19 cellular contexts compared by ENCODE assay signal in the genomic region with DNA sequence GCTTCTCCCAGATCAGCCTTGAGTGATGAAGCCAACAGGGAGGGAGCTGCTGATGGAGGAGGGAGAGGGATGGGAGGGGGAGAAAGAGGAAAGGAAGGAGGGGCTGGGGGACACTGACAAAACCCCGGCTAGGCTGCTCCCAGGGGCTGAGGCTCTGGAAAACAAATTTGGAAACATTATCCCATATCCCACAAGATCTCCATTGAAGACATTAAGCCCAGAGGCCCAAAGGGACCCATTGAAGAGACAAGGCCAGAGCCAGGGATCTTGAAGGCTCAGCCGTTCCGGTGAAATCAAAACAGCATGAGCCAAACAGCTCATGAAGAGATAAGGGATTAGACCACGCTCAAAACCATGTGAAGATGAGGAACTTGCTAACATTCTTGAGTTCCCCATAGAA.
DNase-seq lines count a peak whose midpoint lies in the region; ATAC-seq and TF ChIP-seq lines count a peak whose summit lies in the region.
"Had no signal": no experiment of that assay in that cellular context is flagged by ENCODE, and none has a peak within 500 bp of the region (broad histone marks: within the 10 kb centered on the region; RNA-seq: fewer than 3 reads in every experiment).

No MANE protein-coding gene starts in this region.

- no peak overlapping the region for H3K27ac ChIP-seq in MM.1S (ENCODE audit: low read length)
- H3K27ac ChIP-seq: neutrophil, tibial nerve had no signal

- no peaks in the 10 kb centered on the region for H3K36me3 ChIP-seq in MM.1S (replicated peaks; ENCODE audit: insufficient read depth, low read length)
- H3K36me3 ChIP-seq: neutrophil, tibial nerve had no signal

- H3K36me3 Mint-ChIP-seq in activated CD8-positive, alpha-beta T cell treated with anti-CD3 and anti-CD28 coated beads for 36 hours (ENCODE audit: low read depth): peaks cover 5% of the 10 kb centered on the region
- H3K36me3 Mint-ChIP-seq in activated CD8-positive, alpha-beta T cell treated with anti-CD3 and anti-CD28 coated beads, Interleukin-2, amount 10 ng/mL, durations not matched to agents 7 days and 5 days (ENCODE audit: low read depth): no peaks in the 10 kb centered on the region
- no peaks in the 10 kb centered on the region for H3K36me3 Mint-ChIP-seq in activated T-helper 2 cell treated with anti-CD3 and anti-CD28 coated beads, Interferon-gamma antibody, Interleukin-2, Interleukin-4, amounts not matched to agents 10 μg/mL and 5 μg/mL and 100 μg/mL, durations not matched to agents 14 hours and 24 hours and 36 hours (ENCODE audit: low read depth)
- no peaks in the 10 kb centered on the region for H3K36me3 Mint-ChIP-seq in stimulated activated effector memory CD8-positive, alpha-beta T cell treated with anti-CD3 and anti-CD28 coated beads, Interleukin-12 subunit alpha, Interleukin-12 subunit beta, amount 100 ng/mL, for 72 hours
- H3K36me3 Mint-ChIP-seq: stimulated activated naive B cell treated with anti-CD40 and anti-IgM and Interleukin-4, amounts not matched to agents 10 μg/mL and 1 μg/mL and 100 μg/mL, for 72 hours had no signal

- H3F3A ChIP-seq in MM.1S (ENCODE audit: insufficient read depth, low read length): no peaks in the 10 kb centered on the region

- H3K27me3 Mint-ChIP-seq in activated CD8-positive, alpha-beta T cell treated with anti-CD3 and anti-CD28 coated beads for 36 hours: no peaks in the 10 kb centered on the region
- H3K27me3 Mint-ChIP-seq in activated CD8-positive, alpha-beta T cell treated with anti-CD3 and anti-CD28 coated beads, Interleukin-2, amount 10 ng/mL, durations not matched to agents 7 days and 5 days (ENCODE audit: low read depth): no peaks in the 10 kb centered on the region
- H3K27me3 Mint-ChIP-seq in activated T-helper 2 cell treated with anti-CD3 and anti-CD28 coated beads, Interferon-gamma antibody, Interleukin-2, Interleukin-4, amounts not matched to agents 10 μg/mL and 5 μg/mL and 100 μg/mL, durations not matched to agents 14 hours and 24 hours and 36 hours (ENCODE audit: low read depth): no peaks in the 10 kb centered on the region
- H3K27me3 Mint-ChIP-seq: CD4-positive, alpha-beta T cell had no signal

- no peak overlapping the region for H3K4me2 ChIP-seq in MM.1S (ENCODE audit: low read depth, low read length)
- H3K4me2 ChIP-seq: GM23338 had no signal

- no peaks in the 10 kb centered on the region for H3K4me1 ChIP-seq in MM.1S (ENCODE audit: low read length)
- H3K4me1 ChIP-seq: tibial nerve had no signal

- peak overlapping the region; percentile 90 for H3K27ac Mint-ChIP-seq in activated CD8-positive, alpha-beta T cell treated with anti-CD3 and anti-CD28 coated beads for 36 hours
- no peak overlapping the region for H3K27ac Mint-ChIP-seq in activated CD8-positive, alpha-beta T cell treated with anti-CD3 and anti-CD28 coated beads, Interleukin-2, amount 10 ng/mL, durations not matched to agents 7 days and 5 days
- H3K27ac Mint-ChIP-seq in activated T-helper 2 cell treated with anti-CD3 and anti-CD28 coated beads, Interferon-gamma antibody, Interleukin-2, Interleukin-4, amounts not matched to agents 10 μg/mL and 5 μg/mL and 100 μg/mL, durations not matched to agents 14 hours and 24 hours and 36 hours: peak overlapping the region; percentile 40
- H3K27ac Mint-ChIP-seq in stimulated activated effector memory CD8-positive, alpha-beta T cell treated with anti-CD3 and anti-CD28 coated beads, Interleukin-12 subunit alpha, Interleukin-12 subunit beta, amount 100 ng/mL, for 72 hours: peak overlapping the region; percentile 32
- H3K27ac Mint-ChIP-seq: GM23338; stimulated activated naive B cell treated with anti-CD40 and anti-IgM and Interleukin-4, amounts not matched to agents 10 μg/mL and 1 μg/mL and 100 μg/mL, for 72 hours had no signal

- no peak for TF ChIP-seq CTCF in activated CD8-positive, alpha-beta T cell treated with anti-CD3 and anti-CD28 coated beads for 36 hours (IDR thresholded peaks at IDR 0.05)
- no peak for TF ChIP-seq CTCF in MM.1S (IDR thresholded peaks at IDR 0.05; ENCODE audit: low read length)

- ATAC-seq in activated CD8-positive, alpha-beta T cell treated with anti-CD3 and anti-CD28 coated beads for 36 hours: no peak
- ATAC-seq in activated CD8-positive, alpha-beta T cell treated with anti-CD3 and anti-CD28 coated beads, Interleukin-2, amount 10 ng/mL, durations not matched to agents 7 days and 5 days: no peak
- ATAC-seq in left cardiac atrium: peak; percentile 60 to 84
- no peak for ATAC-seq in stimulated activated effector memory CD8-positive, alpha-beta T cell treated with anti-CD3 and anti-CD28 coated beads, Interleukin-12 subunit alpha, Interleukin-12 subunit beta, amount 100 ng/mL, for 72 hours
- no peak for ATAC-seq in GM18858 (IDR thresholded peaks at IDR 0.05; ENCODE audit: unreplicated experiment)
- ATAC-seq: GM23338, mucosa of descending colon had no signal

- POLR2A ChIA-PET in activated CD8-positive, alpha-beta T cell treated with anti-CD3 and anti-CD28 coated beads for 36 hours (lab: Charles Lee): interaction anchor here (1.0 to 2.0 kb wide), 2 partner anchors 9 kb away, joined by 3 to 4 read pairs; no protein-coding TSS in a partner anchor
- POLR2A ChIA-PET in activated CD8-positive, alpha-beta T cell treated with anti-CD3 and anti-CD28 coated beads, Interleukin-2, amount 10 ng/mL, durations not matched to agents 7 days and 5 days (lab: Charles Lee): interaction anchor here (1.2 kb wide), 1 partner anchor 9 kb away, joined by 5 read pairs; no protein-coding TSS in a partner anchor

- H3K9me3 Mint-ChIP-seq in activated CD8-positive, alpha-beta T cell treated with anti-CD3 and anti-CD28 coated beads for 36 hours: peaks cover 4% of the 10 kb centered on the region
- H3K9me3 Mint-ChIP-seq in activated CD8-positive, alpha-beta T cell treated with anti-CD3 and anti-CD28 coated beads, Interleukin-2, amount 10 ng/mL, durations not matched to agents 7 days and 5 days (ENCODE audit: insufficient read depth): no peaks in the 10 kb centered on the region
- no peaks in the 10 kb centered on the region for H3K9me3 Mint-ChIP-seq in activated T-helper 2 cell treated with anti-CD3 and anti-CD28 coated beads, Interferon-gamma antibody, Interleukin-2, Interleukin-4, amounts not matched to agents 10 μg/mL and 5 μg/mL and 100 μg/mL, durations not matched to agents 14 hours and 24 hours and 36 hours
- no peaks in the 10 kb centered on the region for H3K9me3 Mint-ChIP-seq in stimulated activated effector memory CD8-positive, alpha-beta T cell treated with anti-CD3 and anti-CD28 coated beads, Interleukin-12 subunit alpha, Interleukin-12 subunit beta, amount 100 ng/mL, for 72 hours
- H3K9me3 Mint-ChIP-seq: CD4-positive, alpha-beta T cell; GM23338; stimulated activated naive B cell treated with anti-CD40 and anti-IgM and Interleukin-4, amounts not matched to agents 10 μg/mL and 1 μg/mL and 100 μg/mL, for 72 hours had no signal

- no peaks in the 10 kb centered on the region for H3K9me2 ChIP-seq in MM.1S (replicated peaks; ENCODE audit: insufficient read depth, low read length)

- no peaks in the 10 kb centered on the region for H4K20me1 ChIP-seq in MM.1S (ENCODE audit: insufficient read depth, low read length)

- H3K79me2 ChIP-seq in MM.1S (ENCODE audit: low read length): no peaks in the 10 kb centered on the region

- H3K4me1 Mint-ChIP-seq in activated CD8-positive, alpha-beta T cell treated with anti-CD3 and anti-CD28 coated beads for 36 hours (ENCODE audit: low read depth): peaks cover 57% of the 10 kb centered on the region
- H3K4me1 Mint-ChIP-seq in activated CD8-positive, alpha-beta T cell treated with anti-CD3 and anti-CD28 coated beads, Interleukin-2, amount 10 ng/mL, durations not matched to agents 7 days and 5 days (ENCODE audit: low read depth): peaks cover 55% of the 10 kb centered on the region
- H3K4me1 Mint-ChIP-seq in activated T-helper 2 cell treated with anti-CD3 and anti-CD28 coated beads, Interferon-gamma antibody, Interleukin-2, Interleukin-4, amounts not matched to agents 10 μg/mL and 5 μg/mL and 100 μg/mL, durations not matched to agents 14 hours and 24 hours and 36 hours (ENCODE audit: low read depth): peaks cover 50% of the 10 kb centered on the region
- H3K4me1 Mint-ChIP-seq in stimulated activated effector memory CD8-positive, alpha-beta T cell treated with anti-CD3 and anti-CD28 coated beads, Interleukin-12 subunit alpha, Interleukin-12 subunit beta, amount 100 ng/mL, for 72 hours: peaks cover 67% of the 10 kb centered on the region
- H3K4me1 Mint-ChIP-seq: GM23338 had no signal

- H3K27me3 ChIP-seq in MM.1S (replicated peaks; ENCODE audit: insufficient read depth, low read length): no peaks in the 10 kb centered on the region
- H3K27me3 ChIP-seq: neutrophil, tibial nerve had no signal

- DNase-seq in activated CD8-positive, alpha-beta T cell treated with anti-CD3 and anti-CD28 coated beads for 36 hours: no peak
- no peak for DNase-seq in activated CD8-positive, alpha-beta T cell treated with anti-CD3 and anti-CD28 coated beads, Interleukin-2, amount 10 ng/mL, durations not matched to agents 7 days and 5 days
- DNase-seq in activated T-helper 2 cell treated with anti-CD3 and anti-CD28 coated beads, Interferon-gamma antibody, Interleukin-2, Interleukin-4, amounts not matched to agents 10 μg/mL and 5 μg/mL and 100 μg/mL, durations not matched to agents 14 hours and 24 hours and 36 hours (ENCODE audit: low spot score): no peak
- DNase-seq in left cardiac atrium (no peak), germinal center (ENCODE audit: low spot score) (no peak), MM.1S (no peak)
- DNase-seq in stimulated activated effector memory CD8-positive, alpha-beta T cell treated with anti-CD3 and anti-CD28 coated beads, Interleukin-12 subunit alpha, Interleukin-12 subunit beta, amount 100 ng/mL, for 72 hours (ENCODE audit: low spot score in 2 of 2): no peak
- DNase-seq: activated gamma-delta T cell; CD4-positive, alpha-beta T cell; DMS79; mucosa of descending colon; NCI-H1694; NK-92 treated with Interleukin-12 subunit alpha and Interleukin-12 subunit beta, amount 100 ng/mL, for 24 hours; stimulated activated CD4-positive, alpha-beta T cell treated with anti-CD3 and anti-CD28 coated beads, Interleukin-15, amount 100 ng/mL, for 24 hours; stimulated activated naive B cell treated with anti-CD40 and anti-IgM and Interleukin-4, amounts not matched to agents 10 μg/mL and 1 μg/mL and 100 μg/mL, for 72 hours had no signal

- H2AFZ ChIP-seq in MM.1S (ENCODE audit: low read length): no peak overlapping the region
- H2AFZ ChIP-seq: GM23338 had no signal

- H3K9ac ChIP-seq in MM.1S (ENCODE audit: low read length): no peak overlapping the region

- no peak overlapping the region for H3K4me3 ChIP-seq in MM.1S (ENCODE audit: low read length)
- H3K4me3 ChIP-seq: GM23338, mucosa of descending colon, tibial nerve had no signal

- no peak overlapping the region for H3K4me3 Mint-ChIP-seq in activated CD8-positive, alpha-beta T cell treated with anti-CD3 and anti-CD28 coated beads for 36 hours
- H3K4me3 Mint-ChIP-seq in activated CD8-positive, alpha-beta T cell treated with anti-CD3 and anti-CD28 coated beads, Interleukin-2, amount 10 ng/mL, durations not matched to agents 7 days and 5 days: no peak overlapping the region
- no peak overlapping the region for H3K4me3 Mint-ChIP-seq in activated T-helper 2 cell treated with anti-CD3 and anti-CD28 coated beads, Interferon-gamma antibody, Interleukin-2, Interleukin-4, amounts not matched to agents 10 μg/mL and 5 μg/mL and 100 μg/mL, durations not matched to agents 14 hours and 24 hours and 36 hours (ENCODE audit: low read depth)
- peak overlapping the region; percentile 13 for H3K4me3 Mint-ChIP-seq in stimulated activated effector memory CD8-positive, alpha-beta T cell treated with anti-CD3 and anti-CD28 coated beads, Interleukin-12 subunit alpha, Interleukin-12 subunit beta, amount 100 ng/mL, for 72 hours
- H3K4me3 Mint-ChIP-seq: CD4-positive, alpha-beta T cell; GM23338; stimulated activated naive B cell treated with anti-CD40 and anti-IgM and Interleukin-4, amounts not matched to agents 10 μg/mL and 1 μg/mL and 100 μg/mL, for 72 hours had no signal

- no peaks in the 10 kb centered on the region for H3K9me3 ChIP-seq in MM.1S (replicated peaks; ENCODE audit: insufficient read depth, low read length)
- H3K9me3 ChIP-seq: mucosa of descending colon, neutrophil, tibial nerve had no signal

- intact Hi-C loops in activated CD8-positive, alpha-beta T cell treated with anti-CD3 and anti-CD28 coated beads for 36 hours (cut with micrococcal nuclease): loop anchor here (2.0 kb wide), 1 partner anchor 21 kb away; no protein-coding TSS in a partner anchor
- intact Hi-C loops in activated T-helper 2 cell treated with anti-CD3 and anti-CD28 coated beads, Interferon-gamma antibody, Interleukin-2, Interleukin-4, amounts not matched to agents 10 μg/mL and 5 μg/mL and 100 μg/mL, durations not matched to agents 14 hours and 24 hours and 36 hours (cut with micrococcal nuclease): loop anchor here (5.0 kb wide), 2 partner anchors 765 to 995 kb away; no protein-coding TSS in a partner anchor
- intact Hi-C loops in left cardiac atrium (cut with DNase I): no loop called here

- CTCF ChIA-PET in activated CD8-positive, alpha-beta T cell treated with anti-CD3 and anti-CD28 coated beads for 36 hours (lab: Charles Lee): interaction anchor here (1.1 to 1.5 kb wide), 2 partner anchors 13 to 133 kb away, joined by 3 to 4 read pairs; no protein-coding TSS in a partner anchor
- CTCF ChIA-PET in activated CD8-positive, alpha-beta T cell treated with anti-CD3 and anti-CD28 coated beads, Interleukin-2, amount 10 ng/mL, durations not matched to agents 7 days and 5 days (lab: Charles Lee): interaction anchor here (0.7 to 1.3 kb wide), 3 partner anchors 11 to 26 kb away, joined by 3 to 7 read pairs (median 4); no protein-coding TSS in a partner anchor

Comparison
In these comparisons a context has a peak if more than half of its experiments do, and no peak if none do; other contexts are left out.
1. ATAC-seq: peak in left cardiac atrium (2 of 2); none in activated CD8-positive, alpha-beta T cell treated with anti-CD3 and anti-CD28 coated beads for 36 hours (single experiment), activated CD8-positive, alpha-beta T cell treated with anti-CD3 and anti-CD28 coated beads, Interleukin-2, amount 10 ng/mL, durations not matched to agents 7 days and 5 days (single experiment), stimulated activated effector memory CD8-positive, alpha-beta T cell treated with anti-CD3 and anti-CD28 coated beads, Interleukin-12 subunit alpha, Interleukin-12 subunit beta, amount 100 ng/mL, for 72 hours (single experiment) and GM18858 (single experiment).
2. intact Hi-C loops: an anchor here in activated CD8-positive, alpha-beta T cell treated with anti-CD3 and anti-CD28 coated beads for 36 hours (2.0 kb wide) and activated T-helper 2 cell treated with anti-CD3 and anti-CD28 coated beads, Interferon-gamma antibody, Interleukin-2, Interleukin-4, amounts not matched to agents 10 μg/mL and 5 μg/mL and 100 μg/mL, durations not matched to agents 14 hours and 24 hours and 36 hours (5.0 kb wide); none called in left cardiac atrium.